8 cellular contexts compared by ENCODE assay signal in the genomic region with DNA sequence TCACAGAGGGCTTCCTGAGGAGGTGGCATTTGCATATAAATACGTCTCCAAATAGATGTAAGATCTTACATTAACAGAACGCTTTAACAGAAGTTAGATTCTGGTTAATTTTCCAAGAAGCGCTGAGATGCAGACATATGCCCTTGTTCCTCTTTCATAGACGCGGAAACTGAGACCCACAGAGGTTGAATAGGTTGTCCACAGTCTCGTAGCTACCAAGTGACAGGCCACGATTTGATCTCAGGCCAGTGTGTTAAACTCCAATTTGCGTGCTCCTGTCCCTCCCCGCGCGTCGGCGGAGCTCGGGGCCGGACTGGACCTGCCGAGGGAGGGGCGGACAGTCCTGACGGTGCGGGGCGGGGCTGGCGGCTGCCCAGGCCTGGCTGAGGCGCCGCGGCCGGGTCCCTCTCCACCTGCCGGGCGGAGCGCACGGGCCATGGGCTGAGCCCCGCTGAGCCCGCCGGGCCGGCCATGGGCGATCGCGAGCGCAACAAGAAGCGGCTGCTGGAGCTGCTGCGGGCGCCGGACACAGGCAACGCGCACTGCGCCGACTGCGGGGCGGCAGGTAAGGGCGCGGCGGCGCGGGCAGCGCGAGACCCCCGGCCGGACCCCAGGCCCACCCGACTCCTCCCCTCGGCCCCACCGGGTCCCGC. TPM values are rescaled to one million over a fixed set of nuclear protein-coding genes. Genes with fewer than 3 reads are reported as not detected.
A peak's percentile ranks its signal among the peaks of the same experiment; 100 is the strongest.
DNase-seq lines count a peak whose midpoint lies in the region; ATAC-seq and TF ChIP-seq lines count a peak whose summit lies in the region.

ADAP2 (plus strand) TSS at position 402 of the 653 bp plus-strand sequence; CDS start at position 472, 70 bp downstream.

- H3K27ac ChIP-seq in heart left ventricle (peak within 1 kb of the TSS in 11 of 12 donors; percentile 49 to 86 (median 69)), ovary (no peak within 1 kb of the TSS)

- H3K27me3 Mint-ChIP-seq in IgD-negative memory B cell: no peaks in the 10 kb centered on the region
- H3K27me3 Mint-ChIP-seq in activated T-helper 17 cell treated with anti-CD3 and anti-CD28 coated beads, Interleukin-2, amount 50 U/mL, for 72 hours: peaks cover 40% of the 10 kb centered on the region

- 4 to 23% (median 8%) methylated on average over 11 to 60 of the region's 60 CpGs for WGBS in heart left ventricle, 4 donors
- 2 to 4% (median 3%) methylated on average over 42 to 60 of the region's 60 CpGs for WGBS in ovary, 3 donors

- TF ChIP-seq CTCF in heart left ventricle (IDR thresholded peaks at IDR 0.05) (no peak), ovary (IDR thresholded peaks at IDR 0.05) (no peak)

- H3K9me3 Mint-ChIP-seq in IgD-negative memory B cell: no peaks in the 10 kb centered on the region
- H3K9me3 Mint-ChIP-seq in activated T-helper 17 cell treated with anti-CD3 and anti-CD28 coated beads, Interleukin-2, amount 50 U/mL, for 72 hours: no peaks in the 10 kb centered on the region

- H3K4me1 Mint-ChIP-seq in IgD-negative memory B cell: peaks cover 13 to 15% (median 13%) of the 10 kb centered on the region in 3 donors
- no peaks in the 10 kb centered on the region for H3K4me1 Mint-ChIP-seq in activated T-helper 17 cell treated with anti-CD3 and anti-CD28 coated beads, Interleukin-2, amount 50 U/mL, for 72 hours

- H3K4me3 Mint-ChIP-seq in IgD-negative memory B cell: peak within 1 kb of the TSS; percentile 88 to 98 (median 96)
- peak within 1 kb of the TSS; percentile 48 for H3K4me3 Mint-ChIP-seq in activated T-helper 17 cell treated with anti-CD3 and anti-CD28 coated beads, Interleukin-2, amount 50 U/mL, for 72 hours

- ATAC-seq in activated T-helper 17 cell treated with anti-CD3 and anti-CD28 coated beads, Interleukin-2, amount 50 U/mL, for 72 hours (replicated peaks): peak; percentile 18
- ATAC-seq in heart left ventricle: peak in 3 of 4 donors; percentile 80 to 90 (median 89)

- H3K27ac Mint-ChIP-seq in IgD-negative memory B cell: peak within 1 kb of the TSS; percentile 24 to 80 (median 29)
- no peak within 1 kb of the TSS for H3K27ac Mint-ChIP-seq in activated T-helper 17 cell treated with anti-CD3 and anti-CD28 coated beads, Interleukin-2, amount 50 U/mL, for 72 hours

- H3K9me3 ChIP-seq in heart left ventricle (no peaks in the 10 kb centered on the region), ovary (no peaks in the 10 kb centered on the region)

- H3K4me1 ChIP-seq in heart left ventricle (peaks cover 0 to 24% (median 6%) of the 10 kb centered on the region in 12 donors), ovary (ENCODE audit: insufficient read depth) (peaks cover 8% of the 10 kb centered on the region)

- DNase-seq in DMS53 treated with DMSO at 0.1 percent for 48 hours (lab: John Stamatoyannopoulos, UW; ENCODE audit: unreplicated experiment) (peak; percentile 18), heart left ventricle (peak; percentile 62 to 87 (median 74)), ovary (peak in 2 of 5 donors; percentile 9 to 37), NCI-H187 (lab: John Stamatoyannopoulos, UW) (no peak), NCI-H2171 treated with DMSO at 0.1 percent for 48 hours (lab: John Stamatoyannopoulos, UW) (no peak)
- no peak for DNase-seq in stimulated activated CD4-positive, alpha-beta T cell treated with anti-CD3 and anti-CD28 coated beads, Interleukin-1b, Interleukin-23, amount 100 ng/mL, for 48 hours

- H3K36me3 Mint-ChIP-seq in IgD-negative memory B cell: peaks cover under 1% of the 10 kb centered on the region
- no peaks in the 10 kb centered on the region for H3K36me3 Mint-ChIP-seq in activated T-helper 17 cell treated with anti-CD3 and anti-CD28 coated beads, Interleukin-2, amount 50 U/mL, for 72 hours (ENCODE audit: low read depth)

- H3K4me3 ChIP-seq in heart left ventricle (peak within 1 kb of the TSS; percentile 16 to 75 (median 60)), ovary (peak within 1 kb of the TSS; percentile 27)

- peaks cover 0 to 41% (median 18%) of the 10 kb centered on the region in 9 donors for H3K27me3 ChIP-seq in heart left ventricle
- no peaks in the 10 kb centered on the region for H3K27me3 ChIP-seq in ovary

- no peak for TF ChIP-seq EP300 in ovary (IDR thresholded peaks at IDR 0.05)

- peaks cover 0 to 19% (median 0%) of the 10 kb centered on the region in 9 donors for H3K36me3 ChIP-seq in heart left ventricle
- no peaks in the 10 kb centered on the region for H3K36me3 ChIP-seq in ovary

- peak in 1 of 2 donors; percentile 40 for TF ChIP-seq POLR2A in heart left ventricle (IDR thresholded peaks at IDR 0.05)
- no peak for TF ChIP-seq POLR2A in ovary (IDR thresholded peaks at IDR 0.05)

- intact Hi-C loops in heart left ventricle (cut with DNase I) (loop anchor here in 2 of 10 donors (5.0 kb wide), 1 partner anchor 46 kb away; no protein-coding TSS in a partner anchor), ovary (cut with DNase I) (no loop called here)

RNA-seq across cellular contexts. Expression of gene ADAP2, which starts in this region (rescaled TPM):
- 5.0 TPM for polyA plus RNA-seq in IgD-negative memory B cell
- 1 to 10 TPM in 1 of 2 donors, not detected in 1; 2.1 TPM for total RNA-seq in activated T-helper 17 cell treated with anti-CD3 and anti-CD28 coated beads, Interleukin-2, amount 50 U/mL, for 72 hours
- 10 to 100 TPM in 4 of 9 donors, 1 to 10 TPM in 5; 3.1 to 43.5 (median 8.3) TPM for total RNA-seq in heart left ventricle
- polyA plus RNA-seq in heart left ventricle: 1 to 10 TPM; 3.5 to 4.5 TPM
- total RNA-seq in ovary: 10 to 100 TPM in 1 of 7 donors, 1 to 10 TPM in 6; 4.7 to 11.5 (median 6.0) TPM
- 10 to 100 TPM in 1 of 2 donors, 1 to 10 TPM in 1; 5.4 to 17.6 TPM for polyA plus RNA-seq in ovary

Comparison
In these comparisons a context has a peak if more than half of its experiments do, and no peak if none do; other contexts are left out.
1. DNase-seq: peak in DMS53 treated with DMSO at 0.1 percent for 48 hours (single experiment) and heart left ventricle (5 of 5); none in NCI-H187 (0 of 2), NCI-H2171 treated with DMSO at 0.1 percent for 48 hours (single experiment) and stimulated activated CD4-positive, alpha-beta T cell treated with anti-CD3 and anti-CD28 coated beads, Interleukin-1b, Interleukin-23, amount 100 ng/mL, for 48 hours (single experiment).
2. H3K27ac ChIP-seq: peak in heart left ventricle (11 of 12); none in ovary (0 of 2).